2 cellular contexts compared by ENCODE assay signal in the genomic region with DNA sequence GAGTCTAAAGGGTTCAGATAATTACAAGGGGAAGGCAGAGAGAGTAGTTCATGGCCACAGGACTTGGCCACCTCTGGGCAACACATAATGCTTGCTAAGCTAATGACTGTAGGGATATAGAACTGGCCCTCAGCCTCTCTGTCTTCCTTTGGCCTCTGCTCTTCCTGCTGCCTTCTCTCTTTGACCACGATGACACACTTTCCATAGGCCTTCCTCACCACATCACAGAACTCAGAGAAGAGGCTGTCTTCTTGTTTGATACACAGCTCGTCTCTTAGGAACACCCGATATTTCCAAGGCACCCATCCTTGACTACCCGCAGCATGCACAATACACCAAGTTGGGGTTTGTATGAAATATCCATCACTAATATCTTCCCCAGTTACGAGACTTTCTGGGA. TPM values are rescaled to one million over a fixed set of nuclear protein-coding genes. Genes with fewer than 3 reads are reported as not detected.
"Had no signal": no experiment of that assay in that cellular context is flagged by ENCODE, and none has a peak within 500 bp of the region (broad histone marks: within the 10 kb centered on the region; RNA-seq: fewer than 3 reads in every experiment).

No MANE protein-coding gene starts in this region.

RNA-seq across cellular contexts. Expression of a gene that starts 23.2 kb away (rescaled TPM):
- total RNA-seq: GM12878 had no signal

RNA-seq across cellular contexts. Expression of a gene that starts 25.2 kb away (rescaled TPM):
- total RNA-seq: G401 had no signal

RNA-seq across cellular contexts. Expression of a gene that starts 36.7 kb away (rescaled TPM):
- total RNA-seq: G401, GM12878 had no signal
